In the genomic region with DNA sequence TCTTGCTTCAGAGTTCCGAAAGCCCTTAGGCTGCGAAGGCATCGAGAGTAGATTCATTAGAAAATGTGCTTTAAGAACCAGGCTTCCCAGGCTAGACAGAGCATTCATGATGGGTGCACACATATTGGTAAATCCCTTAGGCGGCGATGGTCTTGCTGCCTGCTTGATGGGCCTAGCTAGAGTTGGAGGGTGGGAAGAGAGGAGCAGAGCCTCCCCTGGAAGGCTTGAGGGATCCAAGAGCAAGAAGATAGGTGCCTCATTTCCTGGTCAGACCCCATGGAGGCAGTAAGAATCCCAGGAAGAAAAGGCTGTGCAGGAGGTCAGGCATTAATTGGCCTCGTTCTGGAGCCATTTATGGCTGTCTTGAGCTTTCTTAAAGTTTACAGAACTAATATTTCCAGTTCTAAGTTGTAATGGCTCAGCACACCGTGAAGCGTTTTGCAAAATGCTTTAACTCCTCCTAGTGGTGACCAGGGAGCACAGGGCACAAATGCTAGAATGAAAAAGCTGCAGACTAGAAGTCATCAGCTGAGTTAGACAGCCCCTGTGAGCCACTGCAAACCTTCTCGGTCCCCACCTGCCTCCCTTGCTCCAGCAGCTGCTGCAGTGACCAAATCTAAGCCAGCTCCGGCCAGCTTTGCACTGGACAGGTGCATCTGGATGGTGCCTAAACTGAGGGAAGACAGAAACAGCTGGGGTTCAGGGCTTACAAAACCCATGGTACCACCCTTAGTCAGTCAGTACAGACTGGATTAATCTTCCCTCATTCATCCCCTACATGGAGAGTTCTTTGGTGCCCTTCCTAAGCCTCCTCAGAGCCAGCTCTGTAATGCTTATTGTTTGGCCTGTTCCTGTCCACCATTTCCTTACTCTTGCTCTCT, we compare ENCODE assay signal across 8 cellular contexts. TPM values are rescaled to one million over a fixed set of nuclear protein-coding genes. Genes with fewer than 3 reads are reported as not detected.
A peak's percentile ranks its signal among the peaks of the same experiment; 100 is the strongest.
DNase-seq lines count a peak whose midpoint lies in the region; ATAC-seq and TF ChIP-seq lines count a peak whose summit lies in the region.

No MANE protein-coding gene starts in this region.

- no peak overlapping the region for H3K4me2 ChIP-seq in GM23338

- H3K27ac Mint-ChIP-seq in GM23338, result no peak overlapping the region

- WGBS in psoas muscle, 3 donors, result 45 to 61% (median 49%) methylated on average over 10 of the region's 10 CpGs

- H3K79me2 ChIP-seq in GM23338 (replicated peaks; ENCODE audit: insufficient read depth), result no peaks in the 10 kb centered on the region

- H3K36me3 Mint-ChIP-seq in GM23338 (ENCODE audit: low read depth), result no peaks in the 10 kb centered on the region

- intact Hi-C loops in psoas muscle (cut with DNase I), result no loop called here

- H2AFZ ChIP-seq in GM23338, result peak overlapping the region; percentile 80

- H4K20me1 ChIP-seq in GM23338 (replicated peaks; ENCODE audit: insufficient read depth), result no peaks in the 10 kb centered on the region

- ATAC-seq in GM23338 (peak; percentile 98), psoas muscle (no peak)

- no peak overlapping the region for H3K27ac ChIP-seq in GM23338 (ENCODE audit: low read depth)
- H3K27ac ChIP-seq in psoas muscle, result no peak overlapping the region

- no peaks in the 10 kb centered on the region for H3K9me3 ChIP-seq in psoas muscle

- H3K4me1 ChIP-seq in GM23338 (ENCODE audit: insufficient read depth) (peaks cover 7% of the 10 kb centered on the region; the same call in 1 of the 2 replicates), psoas muscle (no peaks in the 10 kb centered on the region)

- H3K4me3 Mint-ChIP-seq in GM23338, result no peak overlapping the region

- no peak overlapping the region for H3K4me3 ChIP-seq in GM23338
- H3K4me3 ChIP-seq in psoas muscle, result no peak overlapping the region

- H3K9me2 ChIP-seq in GM23338 (ENCODE audit: insufficient read depth), result 0 out of 2 replicates have a peak, but pooled peaks cover 4% of the 10 kb centered on the region

- peak; percentile 83 to 86 for TF ChIP-seq CTCF in GM23338 (conservative IDR thresholded peaks at IDR 0.05; ENCODE audit: low read depth in 2 of 2)
- peak; percentile 38 for TF ChIP-seq CTCF in psoas muscle (IDR thresholded peaks at IDR 0.05)

- no peaks in the 10 kb centered on the region for H3K27me3 Mint-ChIP-seq in GM23338 (ENCODE audit: insufficient read depth, low read depth, poor library complexity)

- H3F3A ChIP-seq in GM23338 (replicated peaks; ENCODE audit: low read depth), result no peaks in the 10 kb centered on the region; the same call in 1 of the 2 replicates

- DNase-seq in NCI-H2196 (lab: John Stamatoyannopoulos, UW; ENCODE audit: unreplicated experiment), result peak; percentile 22
- DNase-seq in NCI-H2196 treated with DMSO at 0.1 percent for 48 hours (lab: John Stamatoyannopoulos, UW; ENCODE audit: unreplicated experiment), result no peak
- DNase-seq in GM23338 (ENCODE audit: low spot score), result peak; percentile 75
- DNase-seq in M059J (ENCODE audit: low read depth), result peak; percentile 61
- DNase-seq in UCSD-AML1 (lab: John Stamatoyannopoulos, UW; ENCODE audit: unreplicated experiment), result peak; percentile 35
- DNase-seq in glomerular endothelial cell (ENCODE audit: extremely low read depth, low read depth, low spot score), result peak; percentile 3
- DNase-seq in psoas muscle, result no peak
- DNase-seq in ureter (ENCODE audit: low spot score), result no peak

- peaks cover 7% of the 10 kb centered on the region for H3K4me1 Mint-ChIP-seq in GM23338

- H3K36me3 ChIP-seq in GM23338 (ENCODE audit: insufficient read depth) (no peaks in the 10 kb centered on the region), psoas muscle (ENCODE audit: insufficient read depth in 1 of 2, low read depth in 1 of 2) (no peaks in the 10 kb centered on the region)

- no peaks in the 10 kb centered on the region for H3K27me3 ChIP-seq in GM23338 (ENCODE audit: insufficient read depth)
- H3K27me3 ChIP-seq in psoas muscle (ENCODE audit: insufficient read depth in 3 of 3, low read length in 2 of 3), result no peaks in the 10 kb centered on the region

- H3K9me3 Mint-ChIP-seq in GM23338, result no peaks in the 10 kb centered on the region

TF ChIP-seq in GM23338, 12 proteins besides CTCF, POLR2A, EP300 and RAD21:
- TF ChIP-seq ZNF331 (CRISPR knock-in tag; IDR thresholded peaks at IDR 0.05; ENCODE audit: low read depth) (no peak), ZNF114 (CRISPR knock-in tag; IDR thresholded peaks at IDR 0.05) (no peak), NANOG (IDR thresholded peaks at IDR 0.05; ENCODE audit: borderline replicate concordance) (no peak), EZH2 (IDR thresholded peaks at IDR 0.05; ENCODE audit: low read depth, unreplicated experiment) (no peak), STAT1 (IDR thresholded peaks at IDR 0.05; ENCODE audit: unreplicated experiment) (no peak)
- TF ChIP-seq, protein P1, sequence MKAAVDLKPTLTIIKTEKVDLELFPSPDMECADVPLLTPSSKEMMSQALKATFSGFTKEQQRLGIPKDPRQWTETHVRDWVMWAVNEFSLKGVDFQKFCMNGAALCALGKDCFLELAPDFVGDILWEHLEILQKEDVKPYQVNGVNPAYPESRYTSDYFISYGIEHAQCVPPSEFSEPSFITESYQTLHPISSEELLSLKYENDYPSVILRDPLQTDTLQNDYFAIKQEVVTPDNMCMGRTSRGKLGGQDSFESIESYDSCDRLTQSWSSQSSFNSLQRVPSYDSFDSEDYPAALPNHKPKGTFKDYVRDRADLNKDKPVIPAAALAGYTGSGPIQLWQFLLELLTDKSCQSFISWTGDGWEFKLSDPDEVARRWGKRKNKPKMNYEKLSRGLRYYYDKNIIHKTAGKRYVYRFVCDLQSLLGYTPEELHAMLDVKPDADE (IDR thresholded peaks at IDR 0.05), result no peak
- TF ChIP-seq, protein P2, sequence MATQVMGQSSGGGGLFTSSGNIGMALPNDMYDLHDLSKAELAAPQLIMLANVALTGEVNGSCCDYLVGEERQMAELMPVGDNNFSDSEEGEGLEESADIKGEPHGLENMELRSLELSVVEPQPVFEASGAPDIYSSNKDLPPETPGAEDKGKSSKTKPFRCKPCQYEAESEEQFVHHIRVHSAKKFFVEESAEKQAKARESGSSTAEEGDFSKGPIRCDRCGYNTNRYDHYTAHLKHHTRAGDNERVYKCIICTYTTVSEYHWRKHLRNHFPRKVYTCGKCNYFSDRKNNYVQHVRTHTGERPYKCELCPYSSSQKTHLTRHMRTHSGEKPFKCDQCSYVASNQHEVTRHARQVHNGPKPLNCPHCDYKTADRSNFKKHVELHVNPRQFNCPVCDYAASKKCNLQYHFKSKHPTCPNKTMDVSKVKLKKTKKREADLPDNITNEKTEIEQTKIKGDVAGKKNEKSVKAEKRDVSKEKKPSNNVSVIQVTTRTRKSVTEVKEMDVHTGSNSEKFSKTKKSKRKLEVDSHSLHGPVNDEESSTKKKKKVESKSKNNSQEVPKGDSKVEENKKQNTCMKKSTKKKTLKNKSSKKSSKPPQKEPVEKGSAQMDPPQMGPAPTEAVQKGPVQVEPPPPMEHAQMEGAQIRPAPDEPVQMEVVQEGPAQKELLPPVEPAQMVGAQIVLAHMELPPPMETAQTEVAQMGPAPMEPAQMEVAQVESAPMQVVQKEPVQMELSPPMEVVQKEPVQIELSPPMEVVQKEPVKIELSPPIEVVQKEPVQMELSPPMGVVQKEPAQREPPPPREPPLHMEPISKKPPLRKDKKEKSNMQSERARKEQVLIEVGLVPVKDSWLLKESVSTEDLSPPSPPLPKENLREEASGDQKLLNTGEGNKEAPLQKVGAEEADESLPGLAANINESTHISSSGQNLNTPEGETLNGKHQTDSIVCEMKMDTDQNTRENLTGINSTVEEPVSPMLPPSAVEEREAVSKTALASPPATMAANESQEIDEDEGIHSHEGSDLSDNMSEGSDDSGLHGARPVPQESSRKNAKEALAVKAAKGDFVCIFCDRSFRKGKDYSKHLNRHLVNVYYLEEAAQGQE (IDR thresholded peaks at IDR 0.05; ENCODE audit: unreplicated experiment), result no peak

RNA-seq across cellular contexts. Expression of a gene that starts 14.7 kb away (rescaled TPM):
- total RNA-seq in GM23338 (2014; rRNA removed; shearing (Covaris generic)), result not detected in 2 replicates
- polyA plus RNA-seq in GM23338 (2016; fragmentation: Nextera tagmentation; extraction: Ambion mirVana) (not detected in 2 replicates), psoas muscle (under 1 TPM in 1 of 3 donors, not detected in 2; 0.08 TPM)
- not detected in 2 replicates for total RNA-seq in M059J (2014; rRNA removed; shearing (Covaris generic))
- total RNA-seq in glomerular endothelial cell (not detected in 2 replicates), psoas muscle (under 1 TPM in 1 of 4 donors, not detected in 3; 0.24 TPM), ureter (not detected)

RNA-seq across cellular contexts. Expression of a gene that starts 33.6 kb away (rescaled TPM):
- 0.23 TPM in 1 of 2 replicates, not detected in the other for total RNA-seq in GM23338 (2014; rRNA removed; shearing (Covaris generic))
- polyA plus RNA-seq in GM23338 (2016; fragmentation: Nextera tagmentation; extraction: Ambion mirVana) (not detected in 2 replicates), psoas muscle (not detected)
- total RNA-seq in M059J (2014; rRNA removed; shearing (Covaris generic)), result not detected in 2 replicates
- total RNA-seq in glomerular endothelial cell (not detected in 2 replicates), psoas muscle (not detected), ureter (not detected)

RNA-seq across cellular contexts. Expression of a gene that starts 38.0 kb away (rescaled TPM):
- 8.8 and 12.6 TPM in 2 replicates for total RNA-seq in GM23338 (2014; rRNA removed; shearing (Covaris generic))
- polyA plus RNA-seq in GM23338 (2016; fragmentation: Nextera tagmentation; extraction: Ambion mirVana) (6.7 and 7.0 TPM in 2 replicates), psoas muscle (1 to 10 TPM; 1.5 to 7.6 (median 4.1) TPM)
- total RNA-seq in M059J (2014; rRNA removed; shearing (Covaris generic)), result 13.9 and 23.6 TPM in 2 replicates
- total RNA-seq in glomerular endothelial cell (17.2 and 19.7 TPM in 2 replicates), psoas muscle (10 to 100 TPM in 1 of 4 donors, 1 to 10 TPM in 3; 5.1 to 14.4 (median 7.4) TPM), ureter (15.2 TPM)

Comparison
In these comparisons a context has a peak if more than half of its experiments do, and no peak if none do; other contexts are left out.
1. DNase-seq: peak in NCI-H2196 (single experiment), GM23338 (single experiment), M059J (single experiment), UCSD-AML1 (single experiment) and glomerular endothelial cell (single experiment); none in NCI-H2196 treated with DMSO at 0.1 percent for 48 hours (single experiment), psoas muscle (0 of 2) and ureter (single experiment).